21 cellular contexts compared by ENCODE assay signal in genomic region chr3:175176556-175176955, GRCh38.
"Had no signal": no experiment of that assay in that cellular context is flagged by ENCODE, and none has a peak within 500 bp of the region (broad histone marks: within the 10 kb centered on the region; RNA-seq: fewer than 3 reads in every experiment).

No MANE protein-coding gene starts in this region.

- DNase-seq: Karpas-422, KG1, MM.1S, NCI-H1092 treated with DMSO at 0.1 percent for 48 hours, NCI-H1436, NCI-H1694, NCI-H187 treated with DMSO at 0.1 percent for 48 hours, NCI-H2029 treated with DMSO at 0.1 percent for 48 hours, NCI-H2171 treated with DMSO at 0.1 percent for 48 hours, NCI-H446, NCI-H510A, NCI-H524 treated with DMSO at 0.1 percent for 48 hours, NCI-H69, NCI-H774, Right ventricle myocardium superior, RPMI8226, SIG-M5, SW 1271 had no signal

- FAIRE-seq: RCC 7860 had no signal

- H3K27ac ChIP-seq: SJSA1, SK-N-MC had no signal
